ENCODE assay signal across 8 cellular contexts in genomic region chr11:17275376-17276235, GRCh38. TPM values are rescaled to one million over a fixed set of nuclear protein-coding genes. Genes with fewer than 3 reads are reported as not detected.
A peak's percentile ranks its signal among the peaks of the same experiment; 100 is the strongest.
DNase-seq lines count a peak whose midpoint lies in the region; ATAC-seq and TF ChIP-seq lines count a peak whose summit lies in the region.

No MANE protein-coding gene starts in this region.

- CTCF ChIA-PET in MCF 10A (lab: Yijun Ruan, JAX) = interaction anchor here (0.7 to 2.3 kb wide), 2 partner anchors 17 to 46 kb away, joined by 3 to 10 read pairs; no protein-coding TSS in a partner anchor

- peak overlapping the region; percentile 77 for H3K27ac Mint-ChIP-seq in MCF 10A (ENCODE audit: low read depth, unreplicated experiment)

- H3K4me3 ChIP-seq in BLaER1 (peak overlapping the region; percentile 79), MG63 (peak overlapping the region; percentile 90), mucosa of stomach (ENCODE audit: low read length) (peak overlapping the region; percentile 57)

- no peak for ATAC-seq in GM21515 (IDR thresholded peaks at IDR 0.05; ENCODE audit: unreplicated experiment)

- peaks cover 9% of the 10 kb centered on the region for H3K4me1 Mint-ChIP-seq in MCF 10A (ENCODE audit: insufficient read depth, unreplicated experiment)

- H3K4me1 ChIP-seq in BLaER1 (peaks cover 50% of the 10 kb centered on the region), mucosa of stomach (ENCODE audit: control insufficient read depth, insufficient read depth, low read length) (peaks cover 8% of the 10 kb centered on the region)

- in situ Hi-C loops in GM13976 (cut with MboI; ENCODE audit: low sequenced_read_pairs, unreplicated experiment) = no loop called here

- no peak for TF ChIP-seq CTCF in MCF 10A (IDR thresholded peaks at IDR 0.05; ENCODE audit: unreplicated experiment)
- no peak for TF ChIP-seq CTCF in GM13976 (IDR thresholded peaks at IDR 0.05; ENCODE audit: borderline replicate concordance, control extremely low read depth, extremely low read depth, insufficient read depth, missing control alignments)

- H3K36me3 ChIP-seq in BLaER1 (peaks cover 3% of the 10 kb centered on the region), MG63 (no peaks in the 10 kb centered on the region), mucosa of stomach (ENCODE audit: control insufficient read depth, insufficient read depth, low read length) (no peaks in the 10 kb centered on the region)

- peaks cover 11% of the 10 kb centered on the region for H3K36me3 Mint-ChIP-seq in MCF 10A (ENCODE audit: insufficient read depth, unreplicated experiment)

- TSS peak; percentile 89 for BruUV-seq in MCF 10A (replicated peaks; lab: Mats Ljungman, UMichigan)

- POLR2A ChIA-PET in MCF 10A (lab: Yijun Ruan, JAX) = interaction anchor here (0.6 to 2.8 kb wide), 11 partner anchors 16 to 198 kb away, joined by 3 to 20 read pairs (median 4); partner anchors contain the start of genes PIK3C2A and RPS13

- H3K4me2 ChIP-seq in BLaER1 = peak overlapping the region; percentile 89

- H3K4me3 Mint-ChIP-seq in MCF 10A (ENCODE audit: unreplicated experiment) = peak overlapping the region; percentile 98

- H3K27ac ChIP-seq in BLaER1 = peak overlapping the region; percentile 93

- no peaks in the 10 kb centered on the region for H3K9me3 Mint-ChIP-seq in MCF 10A (ENCODE audit: unreplicated experiment)

- no peaks in the 10 kb centered on the region for H3K27me3 ChIP-seq in BLaER1
- H3K27me3 ChIP-seq in MG63 = no peaks in the 10 kb centered on the region
- H3K27me3 ChIP-seq in mucosa of stomach (ENCODE audit: control insufficient read depth, insufficient read depth, low read length) = no peaks in the 10 kb centered on the region

- no peaks in the 10 kb centered on the region for H4K20me1 ChIP-seq in BLaER1

- peak overlapping the region; percentile 89 for H3K9ac ChIP-seq in BLaER1
- H3K9ac ChIP-seq in mucosa of stomach (ENCODE audit: low read length) = peak overlapping the region; percentile 84

- intact Hi-C loops in MCF 10A (cut with micrococcal nuclease) (loop anchor here (2.0 to 5.0 kb wide), 2 partner anchors 45 to 77 kb away; partner anchors contain the start of gene NCR3LG1), head of caudate nucleus (cut with DNase I) (no loop called here)

- peak; percentile 19 for DNase-seq in MG63
- no peak for DNase-seq in MCF 10A (ENCODE audit: unreplicated experiment)
- no peak for DNase-seq in GM13976 (ENCODE audit: low spot score)
- DNase-seq in head of caudate nucleus = no peak
- DNase-seq in NCI-H1436 (lab: John Stamatoyannopoulos, UW) = no peak

- H3K27me3 Mint-ChIP-seq in MCF 10A (ENCODE audit: insufficient read depth, unreplicated experiment) = no peaks in the 10 kb centered on the region

- H3K9me3 ChIP-seq in BLaER1 (no peaks in the 10 kb centered on the region), MG63 (no peaks in the 10 kb centered on the region), mucosa of stomach (ENCODE audit: control insufficient read depth, low read length) (no peaks in the 10 kb centered on the region)

RNA-seq across cellular contexts. Expression of gene NUCB2, which starts 0.9 kb away (rescaled TPM):
- 24.3 and 117 TPM in 2 replicates for total RNA-seq in MG63 (2014; rRNA removed; shearing (Covaris generic); ENCODE audit: low replicate concordance)
- total RNA-seq in MCF 10A (2022) = 89.4 and 137 TPM in 2 replicates
